1 cellular context compared by ENCODE assay signal in the genomic region with DNA sequence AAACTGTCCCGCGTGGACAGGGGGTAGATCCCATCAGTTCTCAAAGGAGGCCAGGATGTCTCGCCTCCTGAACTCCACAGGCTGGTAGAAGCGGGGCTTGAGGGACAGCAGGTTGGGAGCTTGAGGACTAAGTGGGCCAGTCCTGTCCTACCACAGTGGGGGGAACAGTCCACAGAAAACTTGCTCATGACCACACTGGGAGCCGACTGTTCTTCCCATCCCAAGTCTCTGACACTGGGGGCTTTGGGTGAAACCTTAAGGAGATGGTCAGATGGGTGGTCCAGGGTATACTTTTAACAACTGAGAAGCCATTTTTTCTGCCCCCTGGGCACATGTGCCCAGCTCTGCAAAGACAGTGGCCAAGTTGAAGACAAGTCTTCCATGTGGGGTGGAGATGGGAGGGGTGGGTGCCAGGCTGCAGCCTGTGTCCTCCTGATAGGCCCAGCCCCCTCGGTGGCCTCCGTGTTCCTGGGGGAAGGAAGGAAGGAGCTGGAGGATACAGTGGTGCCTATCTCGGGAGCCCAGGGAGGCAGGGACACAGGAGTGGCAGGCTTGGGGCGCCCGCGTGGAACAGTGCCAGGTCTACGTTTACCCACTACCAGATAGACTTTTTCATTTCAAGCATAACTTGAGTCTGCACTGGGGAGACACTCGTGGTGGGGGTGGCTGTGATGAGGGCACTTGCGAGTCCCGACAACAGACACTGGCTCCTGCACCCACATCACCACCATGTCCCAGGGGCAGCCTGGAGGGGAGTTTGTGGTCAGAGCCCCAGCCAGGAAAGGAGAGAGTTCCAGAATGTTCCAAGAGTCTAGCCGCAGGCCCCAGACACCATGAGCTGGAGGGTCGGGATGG.
TF ChIP-seq lines count a peak whose summit lies in the region.

No MANE protein-coding gene starts in this region.

TF ChIP-seq in GM23338, 12 proteins besides CTCF, POLR2A, EP300 and RAD21:
- TF ChIP-seq POLR2AphosphoS5 (IDR thresholded peaks at IDR 0.05; ENCODE audit: low read depth), result peak; percentile 48
- TF ChIP-seq, protein P1, sequence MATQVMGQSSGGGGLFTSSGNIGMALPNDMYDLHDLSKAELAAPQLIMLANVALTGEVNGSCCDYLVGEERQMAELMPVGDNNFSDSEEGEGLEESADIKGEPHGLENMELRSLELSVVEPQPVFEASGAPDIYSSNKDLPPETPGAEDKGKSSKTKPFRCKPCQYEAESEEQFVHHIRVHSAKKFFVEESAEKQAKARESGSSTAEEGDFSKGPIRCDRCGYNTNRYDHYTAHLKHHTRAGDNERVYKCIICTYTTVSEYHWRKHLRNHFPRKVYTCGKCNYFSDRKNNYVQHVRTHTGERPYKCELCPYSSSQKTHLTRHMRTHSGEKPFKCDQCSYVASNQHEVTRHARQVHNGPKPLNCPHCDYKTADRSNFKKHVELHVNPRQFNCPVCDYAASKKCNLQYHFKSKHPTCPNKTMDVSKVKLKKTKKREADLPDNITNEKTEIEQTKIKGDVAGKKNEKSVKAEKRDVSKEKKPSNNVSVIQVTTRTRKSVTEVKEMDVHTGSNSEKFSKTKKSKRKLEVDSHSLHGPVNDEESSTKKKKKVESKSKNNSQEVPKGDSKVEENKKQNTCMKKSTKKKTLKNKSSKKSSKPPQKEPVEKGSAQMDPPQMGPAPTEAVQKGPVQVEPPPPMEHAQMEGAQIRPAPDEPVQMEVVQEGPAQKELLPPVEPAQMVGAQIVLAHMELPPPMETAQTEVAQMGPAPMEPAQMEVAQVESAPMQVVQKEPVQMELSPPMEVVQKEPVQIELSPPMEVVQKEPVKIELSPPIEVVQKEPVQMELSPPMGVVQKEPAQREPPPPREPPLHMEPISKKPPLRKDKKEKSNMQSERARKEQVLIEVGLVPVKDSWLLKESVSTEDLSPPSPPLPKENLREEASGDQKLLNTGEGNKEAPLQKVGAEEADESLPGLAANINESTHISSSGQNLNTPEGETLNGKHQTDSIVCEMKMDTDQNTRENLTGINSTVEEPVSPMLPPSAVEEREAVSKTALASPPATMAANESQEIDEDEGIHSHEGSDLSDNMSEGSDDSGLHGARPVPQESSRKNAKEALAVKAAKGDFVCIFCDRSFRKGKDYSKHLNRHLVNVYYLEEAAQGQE (IDR thresholded peaks at IDR 0.05; ENCODE audit: unreplicated experiment), result no peak
